8 cellular contexts compared by ENCODE assay signal in the genomic region with DNA sequence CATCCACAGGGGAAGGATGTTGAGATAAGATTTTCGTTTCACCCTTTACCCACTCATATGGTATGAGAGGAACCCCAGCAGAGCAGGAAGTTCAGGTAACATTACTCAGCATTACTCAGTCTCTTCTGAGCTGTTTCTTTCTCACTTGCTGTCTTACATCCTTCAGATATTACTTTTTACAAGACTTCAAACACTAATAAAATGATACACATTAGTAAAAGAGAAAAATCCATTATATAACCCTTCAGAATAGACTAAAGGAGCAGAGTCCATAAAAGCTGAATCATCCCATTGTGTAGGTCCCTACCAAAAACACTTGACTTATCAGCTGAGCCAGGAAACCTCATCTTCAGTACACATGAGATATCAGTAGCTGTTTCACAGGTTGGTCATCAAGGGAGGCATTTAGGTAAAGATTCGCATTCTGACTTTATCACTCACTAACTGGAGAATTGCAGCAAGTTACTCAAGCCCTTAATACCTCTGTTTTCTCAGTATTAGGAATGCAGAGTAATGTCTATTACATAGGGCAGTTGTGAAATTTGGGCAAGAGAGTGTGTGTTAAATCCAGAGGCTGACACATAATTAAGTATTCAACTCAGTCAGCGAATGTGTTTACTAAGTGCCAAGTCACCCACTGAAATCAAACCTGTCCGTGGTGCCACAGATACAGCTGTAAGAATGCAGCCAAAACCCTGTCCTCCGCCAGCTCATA. TPM values are rescaled to one million over a fixed set of nuclear protein-coding genes. Genes with fewer than 3 reads are reported as not detected.
A peak's percentile ranks its signal among the peaks of the same experiment; 100 is the strongest.
DNase-seq lines count a peak whose midpoint lies in the region; ATAC-seq and TF ChIP-seq lines count a peak whose summit lies in the region.

No MANE protein-coding gene starts in this region.

- POLR2A ChIA-PET in activated CD4-positive, alpha-beta memory T cell treated with anti-CD3 and anti-CD28 coated beads for 36 hours (lab: Charles Lee) = interaction anchor here (0.6 to 3.5 kb wide), 24 partner anchors 9 to 1036 kb away, joined by 3 to 43 read pairs (median 5); a partner anchor contains a TSS

- peak; percentile 85 for ATAC-seq in activated CD8-positive, alpha-beta memory T cell treated with anti-CD3 and anti-CD28 coated beads, Interleukin-2, amount 10 ng/mL, durations not matched to agents 7 days and 5 days
- ATAC-seq in HG03064 (IDR thresholded peaks at IDR 0.05; ENCODE audit: low read depth, unreplicated experiment) (peak; percentile 73), mucosa of descending colon (peak; percentile 80), HG03175 (IDR thresholded peaks at IDR 0.05; ENCODE audit: unreplicated experiment) (no peak), Right ventricle myocardium inferior (no peak)

- H3K4me1 ChIP-seq in mucosa of descending colon (ENCODE audit: low read depth) = no peaks in the 10 kb centered on the region

- no peaks in the 10 kb centered on the region for H3K36me3 ChIP-seq in mucosa of descending colon (ENCODE audit: low read depth)

- H3K4me1 Mint-ChIP-seq in activated CD8-positive, alpha-beta memory T cell treated with anti-CD3 and anti-CD28 coated beads, Interleukin-2, amount 10 ng/mL, durations not matched to agents 7 days and 5 days = peaks cover 41% of the 10 kb centered on the region
- peaks cover 28% of the 10 kb centered on the region for H3K4me1 Mint-ChIP-seq in activated CD4-positive, alpha-beta memory T cell treated with anti-CD3 and anti-CD28 coated beads for 36 hours (ENCODE audit: low read depth)

- H3K9me3 ChIP-seq in mucosa of descending colon = no peaks in the 10 kb centered on the region

- H3K27ac Mint-ChIP-seq in activated CD8-positive, alpha-beta memory T cell treated with anti-CD3 and anti-CD28 coated beads, Interleukin-2, amount 10 ng/mL, durations not matched to agents 7 days and 5 days = peak overlapping the region; percentile 88
- H3K27ac Mint-ChIP-seq in activated CD4-positive, alpha-beta memory T cell treated with anti-CD3 and anti-CD28 coated beads for 36 hours = peak overlapping the region; percentile 82

- intact Hi-C loops in activated CD4-positive, alpha-beta memory T cell treated with anti-CD3 and anti-CD28 coated beads for 36 hours (cut with micrococcal nuclease) = loop anchor here (1.0 to 5.0 kb wide), 12 partner anchors 17 to 912 kb away; no protein-coding TSS in a partner anchor
- intact Hi-C loops in mucosa of descending colon (cut with DNase I, micrococcal nuclease) (no loop called here), Right ventricle myocardium inferior (cut with DNase I) (no loop called here)

- CTCF ChIA-PET in activated CD8-positive, alpha-beta memory T cell treated with anti-CD3 and anti-CD28 coated beads, Interleukin-2, amount 10 ng/mL, durations not matched to agents 7 days and 5 days (lab: Charles Lee) = interaction anchor here (0.9 to 4.1 kb wide), 10 partner anchors 12 to 543 kb away, joined by 3 to 23 read pairs (median 4); a partner anchor contains a TSS
- CTCF ChIA-PET in activated CD4-positive, alpha-beta memory T cell treated with anti-CD3 and anti-CD28 coated beads for 36 hours (lab: Charles Lee) = interaction anchor here (0.6 to 2.2 kb wide), 7 partner anchors 18 to 543 kb away, joined by 3 to 8 read pairs (median 4); no protein-coding TSS in a partner anchor

- H3K4me3 ChIP-seq in mucosa of descending colon = no peak overlapping the region

- peak overlapping the region; percentile 22 for H3K4me3 Mint-ChIP-seq in activated CD8-positive, alpha-beta memory T cell treated with anti-CD3 and anti-CD28 coated beads, Interleukin-2, amount 10 ng/mL, durations not matched to agents 7 days and 5 days
- H3K4me3 Mint-ChIP-seq in activated CD4-positive, alpha-beta memory T cell treated with anti-CD3 and anti-CD28 coated beads for 36 hours = peak overlapping the region; percentile 43

- H3K9me3 Mint-ChIP-seq in activated CD8-positive, alpha-beta memory T cell treated with anti-CD3 and anti-CD28 coated beads, Interleukin-2, amount 10 ng/mL, durations not matched to agents 7 days and 5 days (ENCODE audit: low read depth) = no peaks in the 10 kb centered on the region
- H3K9me3 Mint-ChIP-seq in activated CD4-positive, alpha-beta memory T cell treated with anti-CD3 and anti-CD28 coated beads for 36 hours = no peaks in the 10 kb centered on the region

- peaks cover 2% of the 10 kb centered on the region for H3K36me3 Mint-ChIP-seq in activated CD8-positive, alpha-beta memory T cell treated with anti-CD3 and anti-CD28 coated beads, Interleukin-2, amount 10 ng/mL, durations not matched to agents 7 days and 5 days
- no peaks in the 10 kb centered on the region for H3K36me3 Mint-ChIP-seq in activated CD4-positive, alpha-beta memory T cell treated with anti-CD3 and anti-CD28 coated beads for 36 hours

- no peak for TF ChIP-seq CTCF in mucosa of descending colon (IDR thresholded peaks at IDR 0.05)

- DNase-seq in activated CD8-positive, alpha-beta memory T cell treated with anti-CD3 and anti-CD28 coated beads, Interleukin-2, amount 10 ng/mL, durations not matched to agents 7 days and 5 days = no peak
- DNase-seq in activated CD8-positive, alpha-beta memory T cell treated with anti-CD3 and anti-CD28 coated beads for 24 hours = no peak
- DNase-seq in activated CD4-positive, alpha-beta memory T cell treated with anti-CD3 and anti-CD28 coated beads for 36 hours = peak; percentile 57
- DNase-seq in mucosa of descending colon = no peak
- DNase-seq in DMS79 (lab: John Stamatoyannopoulos, UW) = no peak
- no peak for DNase-seq in Right ventricle myocardium inferior (ENCODE audit: missing footprints)

- H3K27me3 Mint-ChIP-seq in activated CD8-positive, alpha-beta memory T cell treated with anti-CD3 and anti-CD28 coated beads, Interleukin-2, amount 10 ng/mL, durations not matched to agents 7 days and 5 days = peaks cover 2% of the 10 kb centered on the region
- no peaks in the 10 kb centered on the region for H3K27me3 Mint-ChIP-seq in activated CD4-positive, alpha-beta memory T cell treated with anti-CD3 and anti-CD28 coated beads for 36 hours

RNA-seq across cellular contexts. Expression of a gene that starts 44.7 kb away (rescaled TPM):
- total RNA-seq in activated CD8-positive, alpha-beta memory T cell treated with anti-CD3 and anti-CD28 coated beads, Interleukin-2, amount 10 ng/mL, durations not matched to agents 7 days and 5 days = 100 to 1,000 TPM; 149 to 208 TPM
- total RNA-seq in activated CD4-positive, alpha-beta memory T cell treated with anti-CD3 and anti-CD28 coated beads for 36 hours = 100 to 1,000 TPM; 144 to 151 TPM
- total RNA-seq in mucosa of descending colon (100 to 1,000 TPM; 270 to 371 (median 331) TPM), Right ventricle myocardium inferior (68.4 TPM)

Comparison
In these comparisons a context has a peak if more than half of its experiments do, and no peak if none do; other contexts are left out.
1. ATAC-seq: peak in activated CD8-positive, alpha-beta memory T cell treated with anti-CD3 and anti-CD28 coated beads, Interleukin-2, amount 10 ng/mL, durations not matched to agents 7 days and 5 days (single experiment), HG03064 (single experiment) and mucosa of descending colon (single experiment); none in HG03175 (single experiment) and Right ventricle myocardium inferior (single experiment).